In genomic region chr10:5691786-5692185, GRCh38 we compare ENCODE assay signal across 1 cellular context.
TF ChIP-seq lines count a peak whose summit lies in the region.

No MANE protein-coding gene starts in this region.

TF ChIP-seq in GM12878, 131 proteins besides CTCF, POLR2A, EP300 and RAD21:
- TF ChIP-seq E2F4 (IDR thresholded peaks at IDR 0.05; ENCODE audit: low read depth, low read length) (no peak), PKNOX1 (IDR thresholded peaks at IDR 0.05) (no peak), HDAC6 (IDR thresholded peaks at IDR 0.05; ENCODE audit: unreplicated experiment) (no peak), ATF7 (IDR thresholded peaks at IDR 0.05; ENCODE audit: low read depth) (no peak), FOS (IDR thresholded peaks at IDR 0.05; ENCODE audit: borderline replicate concordance, extremely low read depth, insufficient read length) (no peak), MTA2 (IDR thresholded peaks at IDR 0.05; ENCODE audit: low read depth) (no peak), E2F8 (IDR thresholded peaks at IDR 0.05; ENCODE audit: low read depth, partially characterized antibody) (no peak), SMAD1 (IDR thresholded peaks at IDR 0.05; ENCODE audit: low read depth, partially characterized antibody) (no peak), PBX3 (IDR thresholded peaks at IDR 0.05; ENCODE audit: insufficient replicate concordance, low read depth, low read length) (no peak), ZNF274 (IDR thresholded peaks at IDR 0.05; ENCODE audit: insufficient read depth, insufficient read length) (no peak)
